ENCODE assay signal across 1 cellular context in the genomic region with DNA sequence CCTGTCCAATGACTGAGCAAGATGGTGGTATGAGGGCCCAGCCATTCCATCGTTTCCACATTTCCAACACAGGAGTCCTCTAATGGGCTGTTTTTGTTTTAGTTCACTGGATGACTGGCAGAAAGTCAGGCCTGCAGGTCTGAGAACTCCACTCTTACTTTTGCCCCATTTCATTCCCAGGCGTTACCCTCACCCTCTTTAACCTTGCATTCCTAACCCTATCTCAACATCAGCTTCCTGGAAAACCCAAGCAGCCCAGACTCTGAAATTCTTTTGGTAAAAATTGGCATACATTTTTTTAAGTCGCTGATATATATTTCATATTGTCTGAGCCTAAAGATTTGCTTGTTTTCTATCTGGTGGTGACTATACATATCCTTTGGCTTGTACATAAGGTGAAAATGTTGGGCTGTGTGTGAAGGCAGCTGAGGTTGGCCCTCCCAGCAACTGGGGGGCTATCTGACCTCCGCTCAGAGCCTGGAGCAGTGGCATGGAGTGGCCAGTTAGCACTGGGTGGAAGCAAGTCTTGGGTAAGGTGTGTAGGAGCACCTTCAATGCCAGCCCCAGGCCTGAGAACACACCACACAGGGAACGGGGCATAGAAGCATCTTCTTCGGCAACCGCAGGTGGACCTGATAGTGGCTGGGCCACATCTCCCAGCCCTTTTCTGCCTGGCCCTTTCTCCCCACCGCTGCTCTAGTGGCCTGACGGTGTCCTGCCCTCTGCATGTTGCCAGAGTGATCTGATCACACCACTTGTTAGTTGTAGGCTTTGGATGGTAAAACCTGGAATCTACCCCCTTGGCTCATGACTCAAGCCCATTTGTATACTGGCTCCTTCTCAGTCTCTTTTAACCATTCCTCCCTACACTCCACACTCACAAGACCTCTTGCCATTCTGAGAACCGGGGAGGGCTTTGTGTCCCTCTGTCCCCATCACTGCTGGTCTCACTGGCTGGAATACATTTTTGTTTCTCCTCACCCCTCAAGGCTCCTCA.
A peak's percentile ranks its signal among the peaks of the same experiment; 100 is the strongest.
TF ChIP-seq lines count a peak whose summit lies in the region.

No MANE protein-coding gene starts in this region.

TF ChIP-seq in HepG2, 621 proteins besides CTCF, POLR2A, EP300 and RAD21:
- TF ChIP-seq, protein P1, sequence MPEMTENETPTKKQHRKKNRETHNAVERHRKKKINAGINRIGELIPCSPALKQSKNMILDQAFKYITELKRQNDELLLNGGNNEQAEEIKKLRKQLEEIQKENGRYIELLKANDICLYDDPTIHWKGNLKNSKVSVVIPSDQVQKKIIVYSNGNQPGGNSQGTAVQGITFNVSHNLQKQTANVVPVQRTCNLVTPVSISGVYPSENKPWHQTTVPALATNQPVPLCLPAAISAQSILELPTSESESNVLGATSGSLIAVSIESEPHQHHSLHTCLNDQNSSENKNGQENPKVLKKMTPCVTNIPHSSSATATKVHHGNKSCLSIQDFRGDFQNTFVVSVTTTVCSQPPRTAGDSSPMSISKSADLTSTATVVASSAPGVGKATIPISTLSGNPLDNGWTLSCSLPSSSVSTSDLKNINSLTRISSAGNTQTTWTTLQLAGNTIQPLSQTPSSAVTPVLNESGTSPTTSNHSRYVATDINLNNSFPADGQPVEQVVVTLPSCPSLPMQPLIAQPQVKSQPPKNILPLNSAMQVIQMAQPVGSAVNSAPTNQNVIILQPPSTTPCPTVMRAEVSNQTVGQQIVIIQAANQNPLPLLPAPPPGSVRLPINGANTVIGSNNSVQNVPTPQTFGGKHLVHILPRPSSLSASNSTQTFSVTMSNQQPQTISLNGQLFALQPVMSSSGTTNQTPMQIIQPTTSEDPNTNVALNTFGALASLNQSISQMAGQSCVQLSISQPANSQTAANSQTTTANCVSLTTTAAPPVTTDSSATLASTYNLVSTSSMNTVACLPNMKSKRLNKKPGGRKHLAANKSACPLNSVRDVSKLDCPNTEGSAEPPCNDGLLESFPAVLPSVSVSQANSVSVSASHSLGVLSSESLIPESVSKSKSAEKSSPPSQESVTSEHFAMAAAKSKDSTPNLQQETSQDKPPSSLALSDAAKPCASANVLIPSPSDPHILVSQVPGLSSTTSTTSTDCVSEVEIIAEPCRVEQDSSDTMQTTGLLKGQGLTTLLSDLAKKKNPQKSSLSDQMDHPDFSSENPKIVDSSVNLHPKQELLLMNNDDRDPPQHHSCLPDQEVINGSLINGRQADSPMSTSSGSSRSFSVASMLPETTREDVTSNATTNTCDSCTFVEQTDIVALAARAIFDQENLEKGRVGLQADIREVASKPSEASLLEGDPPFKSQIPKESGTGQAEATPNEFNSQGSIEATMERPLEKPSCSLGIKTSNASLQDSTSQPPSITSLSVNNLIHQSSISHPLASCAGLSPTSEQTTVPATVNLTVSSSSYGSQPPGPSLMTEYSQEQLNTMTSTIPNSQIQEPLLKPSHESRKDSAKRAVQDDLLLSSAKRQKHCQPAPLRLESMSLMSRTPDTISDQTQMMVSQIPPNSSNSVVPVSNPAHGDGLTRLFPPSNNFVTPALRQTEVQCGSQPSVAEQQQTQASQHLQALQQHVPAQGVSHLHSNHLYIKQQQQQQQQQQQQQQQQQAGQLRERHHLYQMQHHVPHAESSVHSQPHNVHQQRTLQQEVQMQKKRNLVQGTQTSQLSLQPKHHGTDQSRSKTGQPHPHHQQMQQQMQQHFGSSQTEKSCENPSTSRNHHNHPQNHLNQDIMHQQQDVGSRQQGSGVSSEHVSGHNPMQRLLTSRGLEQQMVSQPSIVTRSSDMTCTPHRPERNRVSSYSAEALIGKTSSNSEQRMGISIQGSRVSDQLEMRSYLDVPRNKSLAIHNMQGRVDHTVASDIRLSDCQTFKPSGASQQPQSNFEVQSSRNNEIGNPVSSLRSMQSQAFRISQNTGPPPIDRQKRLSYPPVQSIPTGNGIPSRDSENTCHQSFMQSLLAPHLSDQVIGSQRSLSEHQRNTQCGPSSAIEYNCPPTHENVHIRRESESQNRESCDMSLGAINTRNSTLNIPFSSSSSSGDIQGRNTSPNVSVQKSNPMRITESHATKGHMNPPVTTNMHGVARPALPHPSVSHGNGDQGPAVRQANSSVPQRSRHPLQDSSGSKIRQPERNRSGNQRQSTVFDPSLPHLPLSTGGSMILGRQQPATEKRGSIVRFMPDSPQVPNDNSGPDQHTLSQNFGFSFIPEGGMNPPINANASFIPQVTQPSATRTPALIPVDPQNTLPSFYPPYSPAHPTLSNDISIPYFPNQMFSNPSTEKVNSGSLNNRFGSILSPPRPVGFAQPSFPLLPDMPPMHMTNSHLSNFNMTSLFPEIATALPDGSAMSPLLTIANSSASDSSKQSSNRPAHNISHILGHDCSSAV (CRISPR knock-in tag; IDR thresholded peaks at IDR 0.05; ENCODE audit: borderline replicate concordance) = no peak
- no peak for TF ChIP-seq ZC3H13 (CRISPR knock-in tag; IDR thresholded peaks at IDR 0.05)
- no peak for TF ChIP-seq FLYWCH1 (CRISPR knock-in tag; IDR thresholded peaks at IDR 0.05)
- TF ChIP-seq, protein P2, sequence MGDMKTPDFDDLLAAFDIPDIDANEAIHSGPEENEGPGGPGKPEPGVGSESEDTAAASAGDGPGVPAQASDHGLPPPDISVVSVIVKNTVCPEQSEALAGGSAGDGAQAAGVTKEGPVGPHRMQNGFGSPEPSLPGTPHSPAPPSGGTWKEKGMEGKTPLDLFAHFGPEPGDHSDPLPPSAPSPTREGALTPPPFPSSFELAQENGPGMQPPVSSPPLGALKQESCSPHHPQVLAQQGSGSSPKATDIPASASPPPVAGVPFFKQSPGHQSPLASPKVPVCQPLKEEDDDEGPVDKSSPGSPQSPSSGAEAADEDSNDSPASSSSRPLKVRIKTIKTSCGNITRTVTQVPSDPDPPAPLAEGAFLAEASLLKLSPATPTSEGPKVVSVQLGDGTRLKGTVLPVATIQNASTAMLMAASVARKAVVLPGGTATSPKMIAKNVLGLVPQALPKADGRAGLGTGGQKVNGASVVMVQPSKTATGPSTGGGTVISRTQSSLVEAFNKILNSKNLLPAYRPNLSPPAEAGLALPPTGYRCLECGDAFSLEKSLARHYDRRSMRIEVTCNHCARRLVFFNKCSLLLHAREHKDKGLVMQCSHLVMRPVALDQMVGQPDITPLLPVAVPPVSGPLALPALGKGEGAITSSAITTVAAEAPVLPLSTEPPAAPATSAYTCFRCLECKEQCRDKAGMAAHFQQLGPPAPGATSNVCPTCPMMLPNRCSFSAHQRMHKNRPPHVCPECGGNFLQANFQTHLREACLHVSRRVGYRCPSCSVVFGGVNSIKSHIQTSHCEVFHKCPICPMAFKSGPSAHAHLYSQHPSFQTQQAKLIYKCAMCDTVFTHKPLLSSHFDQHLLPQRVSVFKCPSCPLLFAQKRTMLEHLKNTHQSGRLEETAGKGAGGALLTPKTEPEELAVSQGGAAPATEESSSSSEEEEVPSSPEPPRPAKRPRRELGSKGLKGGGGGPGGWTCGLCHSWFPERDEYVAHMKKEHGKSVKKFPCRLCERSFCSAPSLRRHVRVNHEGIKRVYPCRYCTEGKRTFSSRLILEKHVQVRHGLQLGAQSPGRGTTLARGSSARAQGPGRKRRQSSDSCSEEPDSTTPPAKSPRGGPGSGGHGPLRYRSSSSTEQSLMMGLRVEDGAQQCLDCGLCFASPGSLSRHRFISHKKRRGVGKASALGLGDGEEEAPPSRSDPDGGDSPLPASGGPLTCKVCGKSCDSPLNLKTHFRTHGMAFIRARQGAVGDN (CRISPR knock-in tag; IDR thresholded peaks at IDR 0.05) = no peak
- no peak for TF ChIP-seq TBX2 (CRISPR knock-in tag; IDR thresholded peaks at IDR 0.05; ENCODE audit: borderline replicate concordance)
- peak; percentile 34 for TF ChIP-seq NFE2L2 (IDR thresholded peaks at IDR 0.05; ENCODE audit: low read length)
- TF ChIP-seq ZBTB7B (CRISPR knock-in tag; IDR thresholded peaks at IDR 0.05) = no peak
- no peak for TF ChIP-seq ZNF841 (CRISPR knock-in tag; IDR thresholded peaks at IDR 0.05; ENCODE audit: borderline replicate concordance)
- TF ChIP-seq ISX (CRISPR knock-in tag; conservative IDR thresholded peaks at IDR 0.05) = no peak
